7 cellular contexts compared by ENCODE assay signal in genomic region chr5:55306641-55307382, GRCh38. TPM values are rescaled to one million over a fixed set of nuclear protein-coding genes. Genes with fewer than 3 reads are reported as not detected.
A peak's percentile ranks its signal among the peaks of the same experiment; 100 is the strongest.
DNase-seq lines count a peak whose midpoint lies in the region; ATAC-seq and TF ChIP-seq lines count a peak whose summit lies in the region.

No MANE protein-coding gene starts in this region.

- peak; percentile 9 for ATAC-seq in GM18511 (IDR thresholded peaks at IDR 0.05; ENCODE audit: unreplicated experiment)
- ATAC-seq in activated CD8-positive, alpha-beta memory T cell treated with anti-CD3 and anti-CD28 coated beads, Interleukin-2, amount 10 ng/mL, durations not matched to agents 7 days and 5 days: no peak
- no peak for ATAC-seq in stimulated activated memory B cell treated with anti-CD40 and anti-IgM and Interleukin-4, amounts not matched to agents 10 μg/mL and 1 μg/mL and 100 μg/mL, for 72 hours

- H3K27ac Mint-ChIP-seq in activated CD8-positive, alpha-beta memory T cell treated with anti-CD3 and anti-CD28 coated beads, Interleukin-2, amount 10 ng/mL, durations not matched to agents 7 days and 5 days: no peak overlapping the region
- no peak overlapping the region for H3K27ac Mint-ChIP-seq in stimulated activated memory B cell treated with anti-CD40 and anti-IgM and Interleukin-4, amounts not matched to agents 10 μg/mL and 1 μg/mL and 100 μg/mL, for 72 hours

- H3K4me1 ChIP-seq in HUES6 (ENCODE audit: control insufficient read depth, insufficient read depth, low read length) (peaks cover 14% of the 10 kb centered on the region), mucosa of stomach (ENCODE audit: control insufficient read depth, insufficient read depth, low read length) (peaks cover 24% of the 10 kb centered on the region)

- H3K4me1 Mint-ChIP-seq in activated CD8-positive, alpha-beta memory T cell treated with anti-CD3 and anti-CD28 coated beads, Interleukin-2, amount 10 ng/mL, durations not matched to agents 7 days and 5 days: peaks cover 19% of the 10 kb centered on the region
- H3K4me1 Mint-ChIP-seq in stimulated activated memory B cell treated with anti-CD40 and anti-IgM and Interleukin-4, amounts not matched to agents 10 μg/mL and 1 μg/mL and 100 μg/mL, for 72 hours: peaks cover 26% of the 10 kb centered on the region

- no peaks in the 10 kb centered on the region for H3K27me3 Mint-ChIP-seq in activated CD8-positive, alpha-beta memory T cell treated with anti-CD3 and anti-CD28 coated beads, Interleukin-2, amount 10 ng/mL, durations not matched to agents 7 days and 5 days
- no peaks in the 10 kb centered on the region for H3K27me3 Mint-ChIP-seq in stimulated activated memory B cell treated with anti-CD40 and anti-IgM and Interleukin-4, amounts not matched to agents 10 μg/mL and 1 μg/mL and 100 μg/mL, for 72 hours

- peak overlapping the region; percentile 98 for H3K9ac ChIP-seq in HUES6 (ENCODE audit: low read length)
- H3K9ac ChIP-seq in mucosa of stomach (ENCODE audit: low read length): peak overlapping the region; percentile 87

- H3K4me3 ChIP-seq in HUES6 (ENCODE audit: low read depth, low read length): peak overlapping the region; percentile 93
- peak overlapping the region; percentile 66 for H3K4me3 ChIP-seq in mucosa of stomach (ENCODE audit: low read length)

- H3K9me3 Mint-ChIP-seq in activated CD8-positive, alpha-beta memory T cell treated with anti-CD3 and anti-CD28 coated beads, Interleukin-2, amount 10 ng/mL, durations not matched to agents 7 days and 5 days (ENCODE audit: low read depth): peaks cover 3% of the 10 kb centered on the region
- H3K9me3 Mint-ChIP-seq in stimulated activated memory B cell treated with anti-CD40 and anti-IgM and Interleukin-4, amounts not matched to agents 10 μg/mL and 1 μg/mL and 100 μg/mL, for 72 hours: peaks cover 3% of the 10 kb centered on the region

- H3K36me3 ChIP-seq in HUES6 (ENCODE audit: control insufficient read depth, insufficient read depth, low read length) (peaks cover 8% of the 10 kb centered on the region), mucosa of stomach (ENCODE audit: control insufficient read depth, insufficient read depth, low read length) (no peaks in the 10 kb centered on the region)

- H3K9me3 ChIP-seq in HUES6 (ENCODE audit: control insufficient read depth, insufficient read depth, low read depth, low read length) (peaks cover 4% of the 10 kb centered on the region; the same call in 1 of the 2 replicates), mucosa of stomach (ENCODE audit: control insufficient read depth, low read length) (no peaks in the 10 kb centered on the region)

- TF ChIP-seq CTCF in GM13976 (IDR thresholded peaks at IDR 0.05; ENCODE audit: borderline replicate concordance, control extremely low read depth, extremely low read depth, insufficient read depth, missing control alignments): no peak

- CTCF ChIA-PET in activated CD8-positive, alpha-beta memory T cell treated with anti-CD3 and anti-CD28 coated beads, Interleukin-2, amount 10 ng/mL, durations not matched to agents 7 days and 5 days (lab: Charles Lee): interaction anchor here (0.7 to 2.9 kb wide), 12 partner anchors 9 to 343 kb away, joined by 3 to 12 read pairs (median 4); partner anchors contain the start of genes GPX8 and MCIDAS

- H3K27me3 ChIP-seq in HUES6 (ENCODE audit: control insufficient read depth, insufficient read depth, low read length) (no peaks in the 10 kb centered on the region), mucosa of stomach (ENCODE audit: control insufficient read depth, insufficient read depth, low read length) (no peaks in the 10 kb centered on the region)

- H3K27ac ChIP-seq in HUES6 (ENCODE audit: low read depth, low read length) (peak overlapping the region; percentile 89), cingulate gyrus (ENCODE audit: low read depth, low read length) (peak overlapping the region; percentile 84)

- in situ Hi-C loops in GM13976 (cut with MboI; ENCODE audit: low sequenced_read_pairs, unreplicated experiment): no loop called here

- no peak overlapping the region for H3K4me3 Mint-ChIP-seq in activated CD8-positive, alpha-beta memory T cell treated with anti-CD3 and anti-CD28 coated beads, Interleukin-2, amount 10 ng/mL, durations not matched to agents 7 days and 5 days
- H3K4me3 Mint-ChIP-seq in stimulated activated memory B cell treated with anti-CD40 and anti-IgM and Interleukin-4, amounts not matched to agents 10 μg/mL and 1 μg/mL and 100 μg/mL, for 72 hours: no peak overlapping the region

- peaks cover 22% of the 10 kb centered on the region for H3K36me3 Mint-ChIP-seq in activated CD8-positive, alpha-beta memory T cell treated with anti-CD3 and anti-CD28 coated beads, Interleukin-2, amount 10 ng/mL, durations not matched to agents 7 days and 5 days
- peaks cover 14% of the 10 kb centered on the region for H3K36me3 Mint-ChIP-seq in stimulated activated memory B cell treated with anti-CD40 and anti-IgM and Interleukin-4, amounts not matched to agents 10 μg/mL and 1 μg/mL and 100 μg/mL, for 72 hours

- DNase-seq in activated CD8-positive, alpha-beta memory T cell treated with anti-CD3 and anti-CD28 coated beads, Interleukin-2, amount 10 ng/mL, durations not matched to agents 7 days and 5 days: no peak
- DNase-seq in GM13976 (ENCODE audit: low spot score): no peak

RNA-seq across cellular contexts. Expression of gene DHX29, which starts 0.7 kb away (rescaled TPM):
- total RNA-seq in activated CD8-positive, alpha-beta memory T cell treated with anti-CD3 and anti-CD28 coated beads, Interleukin-2, amount 10 ng/mL, durations not matched to agents 7 days and 5 days: 10 to 100 TPM; 17.1 to 17.3 TPM

RNA-seq across cellular contexts. Expression of gene MTREX, which starts 1.0 kb away (rescaled TPM):
- 10 to 100 TPM; 71.2 to 78.0 TPM for total RNA-seq in activated CD8-positive, alpha-beta memory T cell treated with anti-CD3 and anti-CD28 coated beads, Interleukin-2, amount 10 ng/mL, durations not matched to agents 7 days and 5 days
